In the genomic region with DNA sequence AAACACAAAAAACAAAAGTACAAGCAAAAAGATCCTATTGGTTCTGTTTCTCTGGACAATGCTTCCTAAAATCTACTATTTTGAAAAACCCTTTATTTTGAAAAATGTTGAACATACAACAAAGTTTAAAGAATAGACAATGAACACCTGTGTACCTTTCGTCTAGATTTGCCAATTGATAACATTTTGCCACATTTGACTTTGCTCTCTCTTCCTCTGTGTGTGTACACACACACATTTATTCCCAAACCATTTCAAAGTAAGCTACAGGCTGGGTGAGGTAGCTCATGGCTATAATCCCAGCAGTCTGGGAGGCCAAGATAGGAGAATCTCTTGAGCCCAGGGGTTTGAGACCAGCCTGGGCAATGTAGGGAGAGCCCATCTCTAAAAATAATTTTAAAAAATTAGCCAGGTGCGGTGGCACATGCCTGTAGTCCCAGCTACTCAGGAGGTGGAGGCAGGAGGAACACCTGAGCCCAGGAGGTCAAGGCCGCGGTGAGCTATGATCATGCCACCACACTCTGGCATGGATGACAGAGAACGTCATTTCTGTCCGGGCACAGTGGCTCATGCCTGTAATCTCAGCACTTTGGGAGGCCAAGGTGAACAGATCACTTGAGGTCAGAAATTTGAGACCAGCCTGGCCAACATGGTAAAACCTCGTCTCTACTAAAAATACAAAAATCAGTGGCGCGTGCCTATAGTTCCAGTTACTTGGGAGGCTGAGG, we compare ENCODE assay signal across 2 cellular contexts.
TF ChIP-seq lines count a peak whose summit lies in the region.

No MANE protein-coding gene starts in this region.

TF ChIP-seq in K562, 482 proteins besides CTCF, POLR2A, EP300 and RAD21:
- TF ChIP-seq CBFA2T2 (conservative IDR thresholded peaks at IDR 0.05) (0 out of 2 replicates have a peak, but pooled peaks have one; percentile 9), ZNF384 (IDR thresholded peaks at IDR 0.05; ENCODE audit: low read depth, low read length) (no peak), SRSF3 (IDR thresholded peaks at IDR 0.05; ENCODE audit: insufficient read depth, low read length) (no peak), ZNF695 (CRISPR knock-in tag; IDR thresholded peaks at IDR 0.05) (no peak), ZNF764 (CRISPR knock-in tag; IDR thresholded peaks at IDR 0.05; ENCODE audit: low read depth) (no peak)
- TF ChIP-seq, protein P1, sequence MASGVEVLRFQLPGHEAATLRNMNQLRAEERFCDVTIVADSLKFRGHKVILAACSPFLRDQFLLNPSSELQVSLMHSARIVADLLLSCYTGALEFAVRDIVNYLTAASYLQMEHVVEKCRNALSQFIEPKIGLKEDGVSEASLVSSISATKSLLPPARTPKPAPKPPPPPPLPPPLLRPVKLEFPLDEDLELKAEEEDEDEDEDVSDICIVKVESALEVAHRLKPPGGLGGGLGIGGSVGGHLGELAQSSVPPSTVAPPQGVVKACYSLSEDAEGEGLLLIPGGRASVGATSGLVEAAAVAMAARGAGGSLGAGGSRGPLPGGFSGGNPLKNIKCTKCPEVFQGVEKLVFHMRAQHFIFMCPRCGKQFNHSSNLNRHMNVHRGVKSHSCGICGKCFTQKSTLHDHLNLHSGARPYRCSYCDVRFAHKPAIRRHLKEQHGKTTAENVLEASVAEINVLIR (CRISPR knock-in tag; IDR thresholded peaks at IDR 0.05) = no peak

TF ChIP-seq in liver, 16 proteins besides CTCF, POLR2A, EP300 and RAD21:
- TF ChIP-seq HNF4G (IDR thresholded peaks at IDR 0.05) (peak; percentile 48), HNF4A (conservative IDR thresholded peaks at IDR 0.05) (peak; percentile 78 to 82), RXRA (IDR thresholded peaks at IDR 0.05) (peak; percentile 55 to 85), TAF1 (conservative IDR thresholded peaks at IDR 0.05) (no peak), FOXA1 (IDR thresholded peaks at IDR 0.05) (peak; percentile 47), SP1 (IDR thresholded peaks at IDR 0.05) (peak; percentile 88), JUND (IDR thresholded peaks at IDR 0.05) (peak in 1 of 2 donors; percentile 22), YY1 (IDR thresholded peaks at IDR 0.05) (peak; percentile 62), EGR1 (IDR thresholded peaks at IDR 0.05; ENCODE audit: low read depth in 2 of 2) (no peak), REST (IDR thresholded peaks at IDR 0.05) (peak; percentile 41), FOXA2 (IDR thresholded peaks at IDR 0.05) (peak; percentile 59), GABPA (IDR thresholded peaks at IDR 0.05 in 1 of 2, conservative IDR thresholded peaks at IDR 0.05 in 1 of 2) (no peak), NR2F2 (IDR thresholded peaks at IDR 0.05) (peak; percentile 16)
- TF ChIP-seq, protein P2, sequence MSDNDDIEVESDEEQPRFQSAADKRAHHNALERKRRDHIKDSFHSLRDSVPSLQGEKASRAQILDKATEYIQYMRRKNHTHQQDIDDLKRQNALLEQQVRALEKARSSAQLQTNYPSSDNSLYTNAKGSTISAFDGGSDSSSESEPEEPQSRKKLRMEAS (IDR thresholded peaks at IDR 0.05) = peak; percentile 41
